18 cellular contexts compared by ENCODE assay signal in genomic region chr14:51261151-51261550, GRCh38.
"Had no signal": no experiment of that assay in that cellular context is flagged by ENCODE, and none has a peak within 500 bp of the region (broad histone marks: within the 10 kb centered on the region; RNA-seq: fewer than 3 reads in every experiment).

No MANE protein-coding gene starts in this region.

- H3K4me1 Mint-ChIP-seq: memory B cell had no signal

- DNase-seq: activated CD8-positive, alpha-beta memory T cell treated with anti-CD3 and anti-CD28 coated beads, Interleukin-2, amount 50 U/mL, for 48 hours; activated naive CD4-positive, alpha-beta T cell; adrenal gland; gastrocnemius medialis; head of caudate nucleus; left colon; ovary; psoas muscle; right cardiac atrium; SK-N-SH; stimulated activated CD4-positive, alpha-beta T cell treated with anti-CD3 and anti-CD28 coated beads, Interleukin-1b, Interleukin-23, amount 100 ng/mL, for 48 hours; transverse colon had no signal

- H3K27me3 ChIP-seq: adrenal gland, breast epithelium, esophagus muscularis mucosa, gastrocnemius medialis, neutrophil, ovary, transverse colon had no signal

- H3K4me1 ChIP-seq: adrenal gland, breast epithelium, gastrocnemius medialis, psoas muscle, transverse colon had no signal

- H3K27ac ChIP-seq: adrenal gland, breast epithelium, coronary artery, esophagus muscularis mucosa, gastrocnemius medialis, neutrophil, ovary, psoas muscle, transverse colon had no signal

- ATAC-seq: gastrocnemius medialis; left colon; natural killer cell treated with Interleukin-12 subunit alpha and Interleukin-12 subunit beta and Interleukin-15 and Interleukin-18, amount 100 ng/mL, for 72 hours; right cardiac atrium had no signal

- H3K9me3 ChIP-seq: adrenal gland, breast epithelium, esophagus muscularis mucosa, gastrocnemius medialis, neutrophil, ovary, psoas muscle, SK-N-SH, transverse colon had no signal

- H3K36me3 ChIP-seq: adrenal gland, breast epithelium, ovary had no signal

- H3K9ac ChIP-seq: SK-N-SH had no signal

- H3K9me2 ChIP-seq: SK-N-SH had no signal

- H3K27me3 Mint-ChIP-seq: memory B cell; natural killer cell treated with Interleukin-12 subunit alpha and Interleukin-12 subunit beta and Interleukin-15 and Interleukin-18, amount 100 ng/mL, for 72 hours had no signal

- H3K4me2 ChIP-seq: SK-N-SH had no signal

- H3K27ac Mint-ChIP-seq: memory B cell had no signal

- H3K4me3 ChIP-seq: adrenal gland, breast epithelium, coronary artery, esophagus muscularis mucosa, gastrocnemius medialis, ovary, psoas muscle, transverse colon had no signal

- H3K4me3 Mint-ChIP-seq: memory B cell; natural killer cell treated with Interleukin-12 subunit alpha and Interleukin-12 subunit beta and Interleukin-15 and Interleukin-18, amount 100 ng/mL, for 72 hours had no signal
